8 cellular contexts compared by ENCODE assay signal in genomic region chr12:118376089-118377004, GRCh38. TPM values are rescaled to one million over a fixed set of nuclear protein-coding genes. Genes with fewer than 3 reads are reported as not detected.
DNase-seq lines count a peak whose midpoint lies in the region; ATAC-seq and TF ChIP-seq lines count a peak whose summit lies in the region.

TSS of gene SUDS3 (plus strand) at chr12:118376555. CDS start at chr12:118376692, 137 bp downstream.

- H3F3A ChIP-seq in PC-9 (ENCODE audit: insufficient read depth, low read depth) = peaks cover 10% of the 10 kb centered on the region

- intact Hi-C loops in PC-9 (cut with micrococcal nuclease; ENCODE audit: unreplicated experiment) = loop anchor here (1.0 kb wide), 4 partner anchors 194 to 314 kb away; no protein-coding TSS in a partner anchor

- peak within 1 kb of the TSS; percentile 85 for H3K4me2 ChIP-seq in PC-9

- no peaks in the 10 kb centered on the region for H3K9me2 ChIP-seq in PC-9 (ENCODE audit: insufficient read depth)

- CTCF ChIA-PET in PC-9 (lab: Charles Lee) = interaction anchor here (0.6 to 1.9 kb wide), 6 partner anchors 69 to 255 kb away, joined by 4 to 15 read pairs (median 8); no protein-coding TSS in a partner anchor

- DNase-seq in PC-9 (peak; percentile 51 to 88), epithelial cell of prostate (ENCODE audit: low read depth, low spot score) (peak; percentile 8)
- peak; percentile 97 for DNase-seq in activated T-cell treated with anti-CD3 and anti-CD28 coated beads, Interleukin-2, amount 50 U/mL, for 1 hour
- peak; percentile 87 to 92 for DNase-seq in stimulated activated CD8-positive, alpha-beta memory T cell treated with anti-CD3 and anti-CD28 coated beads, Interleukin-2, amount 100 ng/mL, for 48 hours (ENCODE audit: low read depth in 2 of 2)

- H3K36me3 ChIP-seq in ACC112 (ENCODE audit: insufficient read depth, low read length) (no peaks in the 10 kb centered on the region), PC-9 (ENCODE audit: low read depth) (peaks cover 9% of the 10 kb centered on the region; the same call in 1 of the 2 replicates)

- POLR2A ChIA-PET in PC-9 (lab: Charles Lee; ENCODE audit: unreplicated experiment) = interaction anchor here (0.5 to 0.7 kb wide), 3 partner anchors 47 to 201 kb away, joined by 4 to 7 read pairs (median 6); no protein-coding TSS in a partner anchor

- peaks cover 24% of the 10 kb centered on the region for H3K4me1 ChIP-seq in ACC112 (ENCODE audit: control insufficient read depth, insufficient read depth, low read length, unreplicated experiment)
- peaks cover 22% of the 10 kb centered on the region for H3K4me1 ChIP-seq in PC-9 (replicated peaks; ENCODE audit: insufficient read depth)
- peaks cover 39% of the 10 kb centered on the region for H3K4me1 ChIP-seq in mononuclear cell (ENCODE audit: insufficient read depth, low read length)

- peak within 1 kb of the TSS; percentile 94 for H3K27ac ChIP-seq in ACC112 (ENCODE audit: low read depth, low read length)
- peak within 1 kb of the TSS; percentile 93 for H3K27ac ChIP-seq in PC-9
- peak within 1 kb of the TSS; percentile 77 for H3K27ac ChIP-seq in epithelial cell of prostate

- peak; percentile 96 for TF ChIP-seq CTCF in PC-9 (conservative IDR thresholded peaks at IDR 0.05)

- H3K9me3 ChIP-seq in PC-9 (ENCODE audit: insufficient read depth, low read depth) (no peaks in the 10 kb centered on the region), mononuclear cell (ENCODE audit: low read depth, low read length) (no peaks in the 10 kb centered on the region)

- TF ChIP-seq EP300 in Ishikawa (IDR thresholded peaks at IDR 0.05; ENCODE audit: borderline replicate concordance) = no peak

- H3K79me2 ChIP-seq in ACC112 (ENCODE audit: control insufficient read depth, insufficient read depth, low read length, unreplicated experiment) (peaks cover 47% of the 10 kb centered on the region), PC-9 (ENCODE audit: low read depth) (peaks cover 60% of the 10 kb centered on the region)

- peak within 1 kb of the TSS; percentile 99 for H2AFZ ChIP-seq in ACC112 (ENCODE audit: low read length, unreplicated experiment)
- peak within 1 kb of the TSS; percentile 91 for H2AFZ ChIP-seq in PC-9

- peak; percentile 76 for TF ChIP-seq RAD21 in Ishikawa (IDR thresholded peaks at IDR 0.05; ENCODE audit: low read depth)

- H4K20me1 ChIP-seq in PC-9 (ENCODE audit: insufficient read depth) = peaks cover 26% of the 10 kb centered on the region

- H3K4me3 ChIP-seq in ACC112 (ENCODE audit: low read depth, low read length) = peak within 1 kb of the TSS; percentile 93
- H3K4me3 ChIP-seq in PC-9 = peak within 1 kb of the TSS; percentile 97
- H3K4me3 ChIP-seq in mononuclear cell (ENCODE audit: low read length) = peak within 1 kb of the TSS; percentile 92

- ATAC-seq in GM18868 (IDR thresholded peaks at IDR 0.05; ENCODE audit: unreplicated experiment) = peak; percentile 32

- H3K27me3 ChIP-seq in ACC112 (ENCODE audit: insufficient read depth, low read length) = no peaks in the 10 kb centered on the region
- H3K27me3 ChIP-seq in PC-9 (ENCODE audit: insufficient read depth, low read depth) = no peaks in the 10 kb centered on the region
- no peaks in the 10 kb centered on the region for H3K27me3 ChIP-seq in mononuclear cell (ENCODE audit: insufficient read depth, low read length)

- no TSS peak for BruUV-seq in PC-9 (replicated peaks; lab: Mats Ljungman, UMichigan)

TF ChIP-seq in Ishikawa, 13 proteins besides CTCF, POLR2A, EP300 and RAD21:
- TF ChIP-seq TEAD4 (IDR thresholded peaks at IDR 0.05) = no peak
- no peak for TF ChIP-seq USF1 (IDR thresholded peaks at IDR 0.05)
- TF ChIP-seq CREB1 (IDR thresholded peaks at IDR 0.05; ENCODE audit: low read depth) = no peak
- TF ChIP-seq, protein P1, sequence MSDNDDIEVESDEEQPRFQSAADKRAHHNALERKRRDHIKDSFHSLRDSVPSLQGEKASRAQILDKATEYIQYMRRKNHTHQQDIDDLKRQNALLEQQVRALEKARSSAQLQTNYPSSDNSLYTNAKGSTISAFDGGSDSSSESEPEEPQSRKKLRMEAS (IDR thresholded peaks at IDR 0.05) = no peak
- TF ChIP-seq, protein P2, sequence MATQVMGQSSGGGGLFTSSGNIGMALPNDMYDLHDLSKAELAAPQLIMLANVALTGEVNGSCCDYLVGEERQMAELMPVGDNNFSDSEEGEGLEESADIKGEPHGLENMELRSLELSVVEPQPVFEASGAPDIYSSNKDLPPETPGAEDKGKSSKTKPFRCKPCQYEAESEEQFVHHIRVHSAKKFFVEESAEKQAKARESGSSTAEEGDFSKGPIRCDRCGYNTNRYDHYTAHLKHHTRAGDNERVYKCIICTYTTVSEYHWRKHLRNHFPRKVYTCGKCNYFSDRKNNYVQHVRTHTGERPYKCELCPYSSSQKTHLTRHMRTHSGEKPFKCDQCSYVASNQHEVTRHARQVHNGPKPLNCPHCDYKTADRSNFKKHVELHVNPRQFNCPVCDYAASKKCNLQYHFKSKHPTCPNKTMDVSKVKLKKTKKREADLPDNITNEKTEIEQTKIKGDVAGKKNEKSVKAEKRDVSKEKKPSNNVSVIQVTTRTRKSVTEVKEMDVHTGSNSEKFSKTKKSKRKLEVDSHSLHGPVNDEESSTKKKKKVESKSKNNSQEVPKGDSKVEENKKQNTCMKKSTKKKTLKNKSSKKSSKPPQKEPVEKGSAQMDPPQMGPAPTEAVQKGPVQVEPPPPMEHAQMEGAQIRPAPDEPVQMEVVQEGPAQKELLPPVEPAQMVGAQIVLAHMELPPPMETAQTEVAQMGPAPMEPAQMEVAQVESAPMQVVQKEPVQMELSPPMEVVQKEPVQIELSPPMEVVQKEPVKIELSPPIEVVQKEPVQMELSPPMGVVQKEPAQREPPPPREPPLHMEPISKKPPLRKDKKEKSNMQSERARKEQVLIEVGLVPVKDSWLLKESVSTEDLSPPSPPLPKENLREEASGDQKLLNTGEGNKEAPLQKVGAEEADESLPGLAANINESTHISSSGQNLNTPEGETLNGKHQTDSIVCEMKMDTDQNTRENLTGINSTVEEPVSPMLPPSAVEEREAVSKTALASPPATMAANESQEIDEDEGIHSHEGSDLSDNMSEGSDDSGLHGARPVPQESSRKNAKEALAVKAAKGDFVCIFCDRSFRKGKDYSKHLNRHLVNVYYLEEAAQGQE (IDR thresholded peaks at IDR 0.05; ENCODE audit: low read depth) = no peak
- TF ChIP-seq YY1 (IDR thresholded peaks at IDR 0.05; ENCODE audit: low read depth) = no peak; the same call in 1 of the 2 replicates
- no peak for TF ChIP-seq CEBPB (IDR thresholded peaks at IDR 0.05)
- no peak for TF ChIP-seq FOXM1 (IDR thresholded peaks at IDR 0.05; ENCODE audit: borderline replicate concordance, low read depth)
- TF ChIP-seq TCF12 (IDR thresholded peaks at IDR 0.05; ENCODE audit: low read depth) = no peak
- TF ChIP-seq ZBTB7A (IDR thresholded peaks at IDR 0.05; ENCODE audit: low read depth) = peak; percentile 70
- TF ChIP-seq TAF1 (IDR thresholded peaks at IDR 0.05; ENCODE audit: low read depth) = peak; percentile 52; the same call in 1 of the 2 replicates

RNA-seq across cellular contexts. Expression of gene SUDS3, which starts in this region (rescaled TPM):
- total RNA-seq in PC-9 (2021) = 50.7 and 64.8 TPM in 2 replicates
- total RNA-seq in mononuclear cell = 33.2 TPM

Comparison
In these comparisons a context has a peak if more than half of its experiments do, and no peak if none do; other contexts are left out.
1. Peak in every context shown above with its lines: DNase-seq, ATAC-seq, H3K4me3 ChIP-seq and H3K27ac ChIP-seq.
2. DNase-seq: peak in every context shown above with its lines; median percentile 97 in activated T-cell treated with anti-CD3 and anti-CD28 coated beads, Interleukin-2, amount 50 U/mL, for 1 hour; 90 in stimulated activated CD8-positive, alpha-beta memory T cell treated with anti-CD3 and anti-CD28 coated beads, Interleukin-2, amount 100 ng/mL, for 48 hours; 70 in PC-9; 8 in epithelial cell of prostate.